In the genomic region with DNA sequence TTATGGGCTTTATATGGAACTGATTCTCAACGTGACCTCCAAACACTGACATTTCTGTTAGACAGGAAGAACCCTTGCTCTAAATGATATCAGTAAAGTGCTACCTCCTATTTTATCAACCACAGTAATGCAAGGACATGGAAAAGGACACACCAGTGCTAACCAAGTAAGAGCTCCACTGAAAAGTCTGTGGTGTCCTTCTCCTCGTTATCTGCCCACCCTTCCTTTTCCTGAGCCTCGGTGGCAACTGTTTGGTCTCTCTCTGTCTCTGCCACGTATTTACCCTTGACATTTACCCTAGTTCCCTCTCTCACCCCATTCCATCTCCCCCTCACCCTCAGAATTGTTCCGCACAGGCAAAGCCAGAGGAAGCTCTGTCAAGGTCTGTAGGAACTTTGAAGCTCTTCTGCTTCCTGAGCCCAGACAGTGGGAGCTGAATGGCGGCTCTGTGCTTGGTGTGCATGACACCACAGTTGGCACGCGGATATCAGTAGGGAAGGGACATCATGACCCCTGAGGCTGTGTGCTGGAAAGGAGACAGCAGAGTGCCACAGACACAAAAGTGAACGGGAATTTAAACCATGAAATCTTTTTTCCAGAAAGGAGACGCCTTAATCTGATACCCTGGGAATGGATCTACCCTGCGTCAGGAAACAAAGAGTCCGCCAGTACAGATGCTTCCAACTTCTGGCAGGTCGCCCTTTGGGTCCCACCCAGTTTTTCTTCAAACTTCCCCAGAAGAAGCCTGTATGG, we compare ENCODE assay signal across 16 cellular contexts. TPM values are rescaled to one million over a fixed set of nuclear protein-coding genes. Genes with fewer than 3 reads are reported as not detected.
DNase-seq lines count a peak whose midpoint lies in the region; ATAC-seq and TF ChIP-seq lines count a peak whose summit lies in the region.
"Had no signal": no experiment of that assay in that cellular context is flagged by ENCODE, and none has a peak within 500 bp of the region (broad histone marks: within the 10 kb centered on the region; RNA-seq: fewer than 3 reads in every experiment).

No MANE protein-coding gene starts in this region.

- peak; percentile 94 to 97 for ATAC-seq in right cardiac atrium
- ATAC-seq in T-cell (replicated peaks in 1 of 4) = no peak
- ATAC-seq: activated T-helper 17 cell treated with anti-CD3 and anti-CD28 coated beads, Interleukin-2, amount 50 U/mL, for 72 hours; naive thymus-derived CD4-positive, alpha-beta T cell; stimulated activated naive CD8-positive, alpha-beta T cell treated with anti-CD3 and anti-CD28 coated beads, Interleukin-15, Interleukin-2, amounts not matched to agents 100 U/mL and 50 U/mL, for 24 hours had no signal

- H3K4me3 ChIP-seq in ascending aorta = no peak overlapping the region
- no peak overlapping the region for H3K4me3 ChIP-seq in right cardiac atrium (ENCODE audit: low read length)
- H3K4me3 ChIP-seq in prostate gland = no peak overlapping the region

- CTCF ChIA-PET in T-cell (lab: Charles Lee) = interaction anchor here in 1 of 2 donors (0.7 kb wide), 1 partner anchor 838 kb away, joined by 5 read pairs; no protein-coding TSS in a partner anchor

- H3K4me1 ChIP-seq in ascending aorta (peaks cover 0 to 8% of the 10 kb centered on the region in 2 donors), right cardiac atrium (ENCODE audit: control insufficient read depth, insufficient read depth, low read length) (peaks cover 4% of the 10 kb centered on the region), prostate gland (replicated peaks) (no peaks in the 10 kb centered on the region)

- H3K9me3 ChIP-seq in ascending aorta = peaks cover 0 to under 1% of the 10 kb centered on the region in 2 donors
- no peaks in the 10 kb centered on the region for H3K9me3 ChIP-seq in right cardiac atrium (ENCODE audit: control insufficient read depth, low read length)
- no peaks in the 10 kb centered on the region for H3K9me3 ChIP-seq in prostate gland

- no peak overlapping the region for H3K27ac Mint-ChIP-seq in T-cell
- H3K27ac Mint-ChIP-seq: activated T-helper 17 cell treated with anti-CD3 and anti-CD28 coated beads, Interleukin-2, amount 50 U/mL, for 72 hours; IgD-negative memory B cell; naive thymus-derived CD4-positive, alpha-beta T cell; T-helper 1 cell treated with Interleukin-12 subunit alpha and Interleukin-12 subunit beta and Interleukin-4 antibody, amounts not matched to agents 30 μg/mL and 1 μg/mL, for 36 hours had no signal

- H3K9me3 Mint-ChIP-seq in T-cell = peaks cover 0 to 3% (median 0%) of the 10 kb centered on the region in 3 donors
- H3K9me3 Mint-ChIP-seq: activated T-helper 17 cell treated with anti-CD3 and anti-CD28 coated beads, Interleukin-2, amount 50 U/mL, for 72 hours; T-helper 1 cell treated with Interleukin-12 subunit alpha and Interleukin-12 subunit beta and Interleukin-4 antibody, amounts not matched to agents 30 μg/mL and 1 μg/mL, for 36 hours had no signal

- no peak for TF ChIP-seq POLR2A in prostate gland (IDR thresholded peaks at IDR 0.05)

- peak overlapping the region; percentile 6 to 27 for H3K27ac ChIP-seq in ascending aorta
- H3K27ac ChIP-seq in right cardiac atrium (ENCODE audit: low read length) = peak overlapping the region; percentile 97
- H3K27ac ChIP-seq in prostate gland = no peak overlapping the region

- DNase-seq in CMK (ENCODE audit: low read depth) = peak; percentile 83
- no peak for DNase-seq in ascending aorta (ENCODE audit: low spot score in 2 of 2)
- peak; percentile 76 to 89 (median 86) for DNase-seq in right cardiac atrium
- peak; percentile 61 for DNase-seq in prostate gland (ENCODE audit: low spot score)
- DNase-seq in UCSD-AML1 (lab: John Stamatoyannopoulos, UW; ENCODE audit: unreplicated experiment) = no peak
- DNase-seq in GDM1 (lab: John Stamatoyannopoulos, UW) = no peak
- DNase-seq in GM19240 (ENCODE audit: insufficient read length, low spot score) = no peak
- no peak for DNase-seq in T-cell
- DNase-seq: activated CD4-positive, alpha-beta T cell treated with anti-CD3 and anti-CD28 coated beads, Interleukin-2, amount 50 U/mL, for 48 hours; naive thymus-derived CD4-positive, alpha-beta T cell; NCI-H1048; NCI-H446 treated with DMSO at 0.1 percent for 48 hours; stimulated activated naive CD8-positive, alpha-beta T cell treated with anti-CD3 and anti-CD28 coated beads, Interleukin-15, Interleukin-2, amounts not matched to agents 100 U/mL and 50 U/mL, for 24 hours had no signal

- H3K27me3 ChIP-seq in ascending aorta = no peaks in the 10 kb centered on the region
- H3K27me3 ChIP-seq in right cardiac atrium (ENCODE audit: control insufficient read depth, insufficient read depth) = no peaks in the 10 kb centered on the region
- no peaks in the 10 kb centered on the region for H3K27me3 ChIP-seq in prostate gland (replicated peaks; ENCODE audit: insufficient read depth)

- intact Hi-C loops in ascending aorta (cut with DNase I) = loop anchor here (5.0 kb wide), 2 partner anchors 37 to 53 kb away; a partner anchor contains a TSS
- intact Hi-C loops in right cardiac atrium (cut with DNase I) = no loop called here
- intact Hi-C loops in prostate gland (cut with DNase I) = no loop called here

- POLR2A ChIA-PET in T-cell (lab: Charles Lee) = no interaction called here

- H3K36me3 Mint-ChIP-seq in T-cell = no peaks in the 10 kb centered on the region
- H3K36me3 Mint-ChIP-seq: IgD-negative memory B cell; naive thymus-derived CD4-positive, alpha-beta T cell had no signal

- TF ChIP-seq CTCF in ascending aorta (IDR thresholded peaks at IDR 0.05) (no peak), prostate gland (IDR thresholded peaks at IDR 0.05) (no peak)

- H3K4me1 Mint-ChIP-seq in T-cell = no peaks in the 10 kb centered on the region
- H3K4me1 Mint-ChIP-seq: activated T-helper 17 cell treated with anti-CD3 and anti-CD28 coated beads, Interleukin-2, amount 50 U/mL, for 72 hours; IgD-negative memory B cell had no signal

- no peak overlapping the region for H3K4me3 Mint-ChIP-seq in T-cell
- H3K4me3 Mint-ChIP-seq: activated T-helper 17 cell treated with anti-CD3 and anti-CD28 coated beads, Interleukin-2, amount 50 U/mL, for 72 hours; IgD-negative memory B cell; T-helper 1 cell treated with Interleukin-12 subunit alpha and Interleukin-12 subunit beta and Interleukin-4 antibody, amounts not matched to agents 30 μg/mL and 1 μg/mL, for 36 hours had no signal

- H3K36me3 ChIP-seq in ascending aorta = peaks cover 0 to 4% of the 10 kb centered on the region in 2 donors
- H3K36me3 ChIP-seq in prostate gland = no peaks in the 10 kb centered on the region

- 34% methylated on average over 13 of the region's 13 CpGs for WGBS in right cardiac atrium
- 49% methylated on average over 13 of the region's 13 CpGs for WGBS in prostate gland

- no peaks in the 10 kb centered on the region for H3K27me3 Mint-ChIP-seq in T-cell
- H3K27me3 Mint-ChIP-seq: activated T-helper 17 cell treated with anti-CD3 and anti-CD28 coated beads, Interleukin-2, amount 50 U/mL, for 72 hours had no signal

RNA-seq across cellular contexts. Expression of a gene that starts 50.8 kb away (rescaled TPM):
- total RNA-seq in ascending aorta (63.9 TPM), right cardiac atrium (100 to 1,000 TPM in 2 of 4 donors, 10 to 100 TPM in 2; 85.6 to 111 (median 103) TPM), prostate gland (100 to 1,000 TPM in 1 of 2 donors, 10 to 100 TPM in 1; 79.2 to 118 TPM), T-cell (1 to 10 TPM in 3 of 5 donors, under 1 TPM in 2; 0.53 to 4.1 (median 1.3) TPM)
- 62.9 TPM for polyA plus RNA-seq in right cardiac atrium
- polyA plus RNA-seq: IgD-negative memory B cell; naive thymus-derived CD4-positive, alpha-beta T cell had no signal

Comparison
In these comparisons a context has a peak if more than half of its experiments do, and no peak if none do; other contexts are left out.
1. DNase-seq: peak in CMK (single experiment), right cardiac atrium (3 of 3) and prostate gland (single experiment); none in ascending aorta (0 of 2), UCSD-AML1 (single experiment), GDM1 (single experiment), GM19240 (single experiment) and T-cell (0 of 34).
2. H3K27ac ChIP-seq: peak in ascending aorta (2 of 2) and right cardiac atrium (single experiment); none in prostate gland (0 of 2).
3. ATAC-seq: peak in right cardiac atrium (2 of 2); none in T-cell (0 of 4).
4. RNA of a gene that starts 50.8 kb away (total RNA-seq): 79.2 to 118 TPM in prostate gland, 85.6 to 111 TPM in right cardiac atrium and 63.9 TPM in ascending aorta (single experiment); 0.53 to 4.1 TPM in T-cell; every median in the first group is over 10 times any median in the second.